ENCODE assay signal across 9 cellular contexts in the genomic region with DNA sequence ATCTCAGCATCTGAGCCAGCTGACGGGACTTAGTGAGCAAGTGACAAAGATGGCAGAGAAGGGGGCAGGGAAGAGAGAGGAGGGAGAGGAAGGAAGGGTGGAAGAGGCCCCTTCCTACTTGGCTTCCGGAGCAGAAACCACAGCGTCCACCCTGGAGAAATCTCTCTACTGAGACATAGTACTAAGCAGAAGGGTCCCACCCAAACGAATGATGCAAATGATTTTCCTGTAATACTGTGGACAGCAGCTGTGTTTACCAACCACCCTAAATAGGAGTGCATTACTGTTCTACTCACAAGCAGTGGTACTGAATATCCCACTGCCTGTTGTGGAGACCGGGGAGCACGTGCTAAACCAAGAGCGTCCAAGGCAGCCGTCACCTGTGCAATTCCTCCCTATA. TPM values are rescaled to one million over a fixed set of nuclear protein-coding genes. Genes with fewer than 3 reads are reported as not detected.
DNase-seq lines count a peak whose midpoint lies in the region; ATAC-seq, FAIRE-seq and TF ChIP-seq lines count a peak whose summit lies in the region.
"Had no signal": no experiment of that assay in that cellular context is flagged by ENCODE, and none has a peak within 500 bp of the region (broad histone marks: within the 10 kb centered on the region; RNA-seq: fewer than 3 reads in every experiment).

No MANE protein-coding gene starts in this region.

- no peaks in the 10 kb centered on the region for H3K27me3 Mint-ChIP-seq in glutamatergic neuron (ENCODE audit: unreplicated experiment)

- TF ChIP-seq CTCF in lung (IDR thresholded peaks at IDR 0.05; ENCODE audit: control extremely low read depth, extremely low read depth) (no peak), D721Med (IDR thresholded peaks at IDR 0.05; ENCODE audit: insufficient read depth, missing control alignments) (no peak), glutamatergic neuron (IDR thresholded peaks at IDR 0.05; ENCODE audit: partially characterized antibody, unreplicated experiment) (no peak)

- no peak overlapping the region for H3K4me3 ChIP-seq in lung

- H3K27ac ChIP-seq in lung (ENCODE audit: low read depth in 1 of 2, low read length in 1 of 2): peak overlapping the region in 1 of 2 donors; percentile 32

- no peak for FAIRE-seq in D721Med (lab: Jason Lieb, UNC)

- H3K4me3 Mint-ChIP-seq in glutamatergic neuron (ENCODE audit: unreplicated experiment): no peak overlapping the region

- H3K9me3 Mint-ChIP-seq in glutamatergic neuron (ENCODE audit: unreplicated experiment): no peaks in the 10 kb centered on the region

- no peaks in the 10 kb centered on the region for H3K36me3 ChIP-seq in lung (ENCODE audit: control insufficient read depth in 2 of 2, insufficient read depth in 2 of 2, low read length in 2 of 2)

- 14 to 47% methylated on average over 8 of the region's 8 CpGs for WGBS in lung, 2 donors

- DNase-seq in NOMO-1 treated with dmso at 0.1 percent for 144 hours (lab: John Stamatoyannopoulos, UW; ENCODE audit: unreplicated experiment): peak; percentile 88
- peak; percentile 33 for DNase-seq in lung (ENCODE audit: low spot score)
- DNase-seq in cortex of kidney (lab: John Stamatoyannopoulos, UW): no peak
- DNase-seq in D721Med (ENCODE audit: insufficient read length, low spot score): no peak
- no peak for DNase-seq in DMS53 (lab: John Stamatoyannopoulos, UW)
- no peak for DNase-seq in glutamatergic neuron

- H3K27me3 ChIP-seq in lung (ENCODE audit: control insufficient read depth, insufficient read depth): no peaks in the 10 kb centered on the region

- peaks cover 0 to 2% of the 10 kb centered on the region in 2 donors for H3K4me1 ChIP-seq in lung (ENCODE audit: control insufficient read depth in 2 of 2, insufficient read depth in 2 of 2, low read length in 2 of 2)

- no peaks in the 10 kb centered on the region for H3K4me1 Mint-ChIP-seq in glutamatergic neuron (ENCODE audit: low read depth, unreplicated experiment)

- ATAC-seq in GM18861 (IDR thresholded peaks at IDR 0.05; ENCODE audit: unreplicated experiment) (peak; percentile 88), HG02759 (IDR thresholded peaks at IDR 0.05; ENCODE audit: unreplicated experiment) (peak; percentile 74), lung (ENCODE audit: insufficient read depth, low FRiP score) (peak; percentile 76)

- no peaks in the 10 kb centered on the region for H3K36me3 Mint-ChIP-seq in glutamatergic neuron (ENCODE audit: unreplicated experiment)

- H3K9me3 ChIP-seq in lung (ENCODE audit: control insufficient read depth in 2 of 2, insufficient read depth in 1 of 2, low read length in 1 of 2): no peaks in the 10 kb centered on the region

- no peak overlapping the region for H3K27ac Mint-ChIP-seq in glutamatergic neuron (ENCODE audit: unreplicated experiment)

RNA-seq across cellular contexts. Expression of gene DTHD1, which starts 29.4 kb away (rescaled TPM):
- total RNA-seq in lung (10 to 100 TPM; 15.5 to 33.4 TPM), glutamatergic neuron (ENCODE audit: unreplicated experiment) (not detected)
- 1 to 10 TPM; 1.5 to 2.7 TPM for polyA plus RNA-seq in lung
- total RNA-seq: lung microvascular endothelial cell had no signal

Comparison
In these comparisons a context has a peak if more than half of its experiments do, and no peak if none do; other contexts are left out.
1. DNase-seq: peak in NOMO-1 treated with dmso at 0.1 percent for 144 hours (single experiment) and lung (single experiment); none in cortex of kidney (single experiment), D721Med (single experiment), DMS53 (single experiment) and glutamatergic neuron (single experiment).
2. RNA of gene DTHD1, which starts 29.4 kb away (total RNA-seq): 15.5 to 33.4 TPM in lung; not detected in glutamatergic neuron (single experiment); every median in the first group is over 10 times any median in the second.
3. Peak in every context shown above with its lines, with median percentiles within 50 percentile points of each other: ATAC-seq.